8 cellular contexts compared by ENCODE assay signal in the genomic region with DNA sequence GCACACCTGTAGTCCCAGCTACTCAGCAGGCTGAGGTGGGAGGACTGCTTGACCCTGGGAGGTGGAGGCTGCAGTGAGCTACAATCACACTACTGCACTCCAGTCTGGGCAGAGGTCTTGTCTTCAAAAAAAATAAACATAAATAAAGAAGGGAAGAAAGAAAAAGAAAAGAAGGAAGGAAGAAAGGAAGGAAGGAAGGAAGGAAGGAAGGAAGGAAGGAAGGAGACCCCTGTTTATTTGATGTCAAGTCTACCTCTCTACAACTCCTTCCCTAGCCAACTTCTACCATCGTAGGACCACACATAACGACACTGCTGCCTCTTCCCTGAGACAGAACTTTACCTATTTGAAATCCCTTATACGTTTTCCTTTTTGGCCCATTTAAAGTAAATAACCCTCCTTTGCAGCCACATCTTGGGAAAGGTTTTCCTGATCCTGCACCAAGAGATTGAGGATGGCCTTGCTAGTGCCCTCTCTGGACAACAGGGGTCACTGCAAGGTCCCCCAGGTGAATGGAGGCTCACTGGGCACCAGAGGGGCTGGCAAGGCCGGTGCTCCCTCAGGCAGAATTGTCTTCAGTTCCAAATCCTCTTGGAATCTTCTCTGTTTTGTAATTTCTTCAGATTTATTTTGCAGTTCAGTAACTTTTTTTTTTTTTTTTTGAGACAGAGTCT. TPM values are rescaled to one million over a fixed set of nuclear protein-coding genes. Genes with fewer than 3 reads are reported as not detected.
DNase-seq lines count a peak whose midpoint lies in the region; ATAC-seq, FAIRE-seq and TF ChIP-seq lines count a peak whose summit lies in the region.

No MANE protein-coding gene starts in this region.

- BruUV-seq in mammary epithelial cell (replicated peaks; lab: Mats Ljungman, UMichigan), result no TSS peak

- 62% methylated on average over 4 of the region's 4 CpGs for WGBS in mammary epithelial cell (ENCODE audit: low coverage, missing lambda C conversion rate)
- WGBS in pancreas, 2 donors, result 50 to 55% methylated on average over 4 of the region's 4 CpGs

- peak; percentile 66 for DNase-seq in ELR (ENCODE audit: low read depth)
- DNase-seq in Kasumi-1 (lab: John Stamatoyannopoulos, UW), result peak; percentile 17 to 27
- DNase-seq in mammary epithelial cell, result no peak
- no peak for DNase-seq in pancreas
- no peak for DNase-seq in HPDE6-E6E7 (ENCODE audit: extremely low spot score)
- no peak for DNase-seq in cerebellar nuclear complex (lab: John Stamatoyannopoulos, UW)
- no peak for DNase-seq in CD1c-positive myeloid dendritic cell (ENCODE audit: extremely low spot score)
- DNase-seq in activated naive CD4-positive, alpha-beta T cell treated with anti-CD3 and anti-CD28 coated beads, Interleukin-2, amount 50 U/mL, for 16 hours, result no peak

- no peak overlapping the region for H3K4me2 ChIP-seq in mammary epithelial cell (ENCODE audit: insufficient read depth, low read depth, low read length)

- no peak overlapping the region for H2AFZ ChIP-seq in mammary epithelial cell (ENCODE audit: low read depth, low read length)

- H3K27ac ChIP-seq in mammary epithelial cell (ENCODE audit: insufficient read depth, low read depth, low read length) (no peak overlapping the region), pancreas (no peak overlapping the region)

- H3K36me3 ChIP-seq in mammary epithelial cell (ENCODE audit: insufficient read depth, low read length), result peaks cover 9% of the 10 kb centered on the region
- H3K36me3 ChIP-seq in pancreas, result peaks cover 0 to 9% (median 4%) of the 10 kb centered on the region in 3 donors

- FAIRE-seq in pancreas (lab: Jason Lieb, UNC), result no peak

- dilution Hi-C loops in mammary epithelial cell (cut with HindIII; ENCODE audit: low sequenced_read_pairs), result no loop called here

- H3K9me3 ChIP-seq in mammary epithelial cell (replicated peaks; ENCODE audit: insufficient read depth, low read length), result no peaks in the 10 kb centered on the region
- H3K9me3 ChIP-seq in pancreas, result no peaks in the 10 kb centered on the region

- CTCF ChIA-PET in mammary epithelial cell (lab: Charles Lee; ENCODE audit: low non-redundant PET), result no interaction called here

- no peaks in the 10 kb centered on the region for H3K79me2 ChIP-seq in mammary epithelial cell (ENCODE audit: insufficient read depth, low read length)

- H3K9ac ChIP-seq in mammary epithelial cell (ENCODE audit: insufficient read depth, low read length), result no peak overlapping the region

- no peaks in the 10 kb centered on the region for H4K20me1 ChIP-seq in mammary epithelial cell (ENCODE audit: insufficient read depth, low read length)

- H3K27me3 ChIP-seq in mammary epithelial cell (ENCODE audit: insufficient read depth, low read length) (no peaks in the 10 kb centered on the region), pancreas (no peaks in the 10 kb centered on the region)

- peak; percentile 60 to 66 for TF ChIP-seq CTCF in mammary epithelial cell (conservative IDR thresholded peaks at IDR 0.05 in 1 of 2, IDR thresholded peaks at IDR 0.05 in 1 of 2; ENCODE audit: extremely low read depth in 1 of 2, insufficient read depth in 1 of 2, low read depth in 1 of 2, low read length in 2 of 2)
- peak; percentile 23 to 52 (median 38) for TF ChIP-seq CTCF in pancreas (IDR thresholded peaks at IDR 0.05)

- in situ Hi-C loops in mammary epithelial cell (cut with MboI; ENCODE audit: low sequenced_read_pairs in 2 of 2), result loop anchor here in 1 of 2 donors (5.0 to 10.0 kb wide), 3 partner anchors 74 to 284 kb away; a partner anchor contains a TSS

- ATAC-seq in pancreas, result peak in 3 of 4 donors; percentile 33 to 63 (median 55)

- H3K4me3 ChIP-seq in mammary epithelial cell (replicated peaks in 1 of 3; ENCODE audit: insufficient read depth in 1 of 3, low read depth in 2 of 3, low read length in 3 of 3) (no peak overlapping the region), pancreas (no peak overlapping the region)

- intact Hi-C loops in mammary epithelial cell (cut with micrococcal nuclease) (loop anchor here (10.0 kb wide), 2 partner anchors 434 to 604 kb away; a partner anchor contains a TSS), pancreas (cut with DNase I) (loop anchor here in 1 of 3 donors (10.0 kb wide), 3 partner anchors 164 to 304 kb away; a partner anchor contains a TSS)

- H3K4me1 ChIP-seq in mammary epithelial cell (ENCODE audit: insufficient read depth, low read length), result peaks cover 6% of the 10 kb centered on the region
- H3K4me1 ChIP-seq in pancreas, result no peaks in the 10 kb centered on the region

RNA-seq across cellular contexts. Expression of a gene that starts 10.5 kb away (rescaled TPM):
- total RNA-seq in mammary epithelial cell (1,000 to 10,000 TPM; 1,819 to 2,158 TPM), pancreas (1,000 to 10,000 TPM; 1,164 to 1,840 (median 1,380) TPM)
- polyA plus RNA-seq in mammary epithelial cell (6,134 TPM), pancreas (1,000 to 10,000 TPM; 2,004 to 2,138 TPM)
- polyA minus RNA-seq in mammary epithelial cell, result 1,433 TPM

RNA-seq across cellular contexts. Expression of a gene that starts 26.3 kb away (rescaled TPM):
- total RNA-seq in mammary epithelial cell (1 to 10 TPM; 6.8 to 9.7 TPM), pancreas (1,000 to 10,000 TPM in 1 of 6 donors, 100 to 1,000 TPM in 3, 10 to 100 TPM in 2; 67.2 to 1,206 (median 163) TPM)
- polyA plus RNA-seq in mammary epithelial cell (7.4 TPM), pancreas (100 to 1,000 TPM; 138 to 141 TPM)
- polyA minus RNA-seq in mammary epithelial cell, result 22.1 TPM

Comparison
In these comparisons a context has a peak if more than half of its experiments do, and no peak if none do; other contexts are left out.
1. DNase-seq: peak in ELR (single experiment) and Kasumi-1 (2 of 2); none in mammary epithelial cell (single experiment), pancreas (0 of 6), HPDE6-E6E7 (single experiment), cerebellar nuclear complex (0 of 2), CD1c-positive myeloid dendritic cell (single experiment) and activated naive CD4-positive, alpha-beta T cell treated with anti-CD3 and anti-CD28 coated beads, Interleukin-2, amount 50 U/mL, for 16 hours (single experiment).
2. RNA of a gene that starts 26.3 kb away (total RNA-seq): 67.2 to 1,206 TPM in pancreas; 6.8 to 9.7 TPM in mammary epithelial cell; every median in the first group is over 4 times any median in the second.